ENCODE assay signal across 8 cellular contexts in the genomic region with DNA sequence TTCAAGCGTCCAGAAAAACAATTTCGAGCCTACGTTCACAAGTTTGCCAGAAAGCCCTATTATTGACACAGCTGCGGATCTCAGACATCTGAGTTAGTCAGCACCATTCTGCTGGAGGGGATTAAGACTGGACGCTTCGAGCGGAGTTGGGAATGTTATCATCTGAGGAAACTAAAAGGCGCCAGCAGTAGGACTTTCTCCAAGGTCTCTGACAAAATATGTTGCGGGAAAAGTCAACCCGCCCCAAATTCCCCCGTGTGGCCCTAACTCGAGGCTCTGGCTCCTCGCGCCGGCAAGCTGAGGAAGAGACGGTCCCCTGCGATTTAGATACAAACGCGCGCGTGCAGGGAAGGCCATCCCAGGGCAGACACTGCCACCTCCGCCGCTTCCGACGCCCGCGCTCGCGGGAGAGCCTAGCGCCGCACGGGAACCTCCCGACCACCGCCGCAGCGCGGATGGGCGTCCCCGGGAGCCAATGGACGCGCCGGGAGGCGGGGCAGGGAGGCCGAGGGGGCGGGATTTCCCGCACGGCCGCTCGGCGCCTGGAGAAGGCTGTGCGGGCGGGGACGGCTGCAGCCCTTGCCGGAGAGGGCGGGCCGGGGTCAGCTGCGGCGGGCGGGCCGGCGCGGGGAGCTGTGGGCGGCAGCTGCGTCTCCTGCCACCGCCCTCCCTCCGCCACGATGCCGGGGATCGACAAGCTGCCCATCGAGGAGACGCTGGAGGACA. TPM values are rescaled to one million over a fixed set of nuclear protein-coding genes. Genes with fewer than 3 reads are reported as not detected.
A peak's percentile ranks its signal among the peaks of the same experiment; 100 is the strongest.
DNase-seq lines count a peak whose midpoint lies in the region; ATAC-seq and TF ChIP-seq lines count a peak whose summit lies in the region.

APPL1 (plus strand) TSS at position 526 of the 726 bp plus-strand sequence; CDS start at position 681, 155 bp downstream.

- H3K4me3 ChIP-seq in ACC112 (ENCODE audit: low read depth, low read length) (peak within 1 kb of the TSS; percentile 96), cardiac fibroblast (replicated peaks in 1 of 2; ENCODE audit: low read depth in 2 of 2, low read length in 2 of 2) (peak within 1 kb of the TSS; percentile 72 to 80), smooth muscle cell (peak within 1 kb of the TSS; percentile 78)

- H3K9me3 Mint-ChIP-seq in activated B cell treated with CpG ODN at 0.5 μM for 24 hours: no peaks in the 10 kb centered on the region

- H3K79me2 ChIP-seq in ACC112 (ENCODE audit: control insufficient read depth, insufficient read depth, low read length, unreplicated experiment) (peaks cover 39% of the 10 kb centered on the region), smooth muscle cell (ENCODE audit: low read depth) (peaks cover 27% of the 10 kb centered on the region)

- POLR2A ChIA-PET in activated B cell treated with CpG ODN at 0.5 μM for 24 hours (lab: Charles Lee): interaction anchor here (0.9 to 2.3 kb wide), 10 partner anchors 31 to 670 kb away, joined by 3 to 10 read pairs (median 4); partner anchors contain the start of genes ARF4, CCDC66, PDE12 and SLMAP

- H3K9ac ChIP-seq in smooth muscle cell (ENCODE audit: low read depth): peak within 1 kb of the TSS; percentile 78

- TF ChIP-seq CTCF in activated B cell treated with CpG ODN at 0.5 μM for 24 hours (IDR thresholded peaks at IDR 0.05) (no peak), cardiac fibroblast (IDR thresholded peaks at IDR 0.05; ENCODE audit: low read depth, low read length) (no peak), smooth muscle cell (IDR thresholded peaks at IDR 0.05; ENCODE audit: borderline replicate concordance, insufficient read depth, poor library complexity, severe bottlenecking) (no peak)

- H3K27me3 Mint-ChIP-seq in activated B cell treated with CpG ODN at 0.5 μM for 24 hours: no peaks in the 10 kb centered on the region

- under 1% methylated on average over 59 of the region's 71 CpGs for WGBS in smooth muscle cell (ENCODE audit: low lambda C conversion rate)

- intact Hi-C loops in activated B cell treated with CpG ODN at 0.5 μM for 24 hours (cut with micrococcal nuclease): loop anchor here (1.0 to 5.0 kb wide), 8 partner anchors 8 to 670 kb away; partner anchors contain the start of genes ARF4 and CCDC66

- peak within 1 kb of the TSS; percentile 38 for H3K27ac ChIP-seq in ACC112 (ENCODE audit: low read depth, low read length)
- peak within 1 kb of the TSS; percentile 91 for H3K27ac ChIP-seq in smooth muscle cell (ENCODE audit: low read depth)

- DNase-seq in NCI-H2171 treated with DMSO at 0.1 percent for 48 hours (lab: John Stamatoyannopoulos, UW) (peak; percentile 75), activated B cell treated with CpG ODN at 0.5 μM for 24 hours (peak; percentile 95), cardiac fibroblast (ENCODE audit: low read depth in 2 of 2) (peak; percentile 84 to 92), iPS-NIHi7 (ENCODE audit: extremely low spot score) (peak; percentile 99), smooth muscle cell (lab: John Stamatoyannopoulos, UW; ENCODE audit: unreplicated experiment) (peak; percentile 77)

- H4K20me1 ChIP-seq in smooth muscle cell (ENCODE audit: low read depth): peaks cover 42% of the 10 kb centered on the region

- H3K27ac Mint-ChIP-seq in activated B cell treated with CpG ODN at 0.5 μM for 24 hours: peak within 1 kb of the TSS; percentile 87

- peaks cover 12% of the 10 kb centered on the region for H3F3A ChIP-seq in smooth muscle cell (ENCODE audit: low read depth)

- H3K27me3 ChIP-seq in ACC112 (ENCODE audit: insufficient read depth, low read length): no peaks in the 10 kb centered on the region
- H3K27me3 ChIP-seq in smooth muscle cell (ENCODE audit: low read depth): no peaks in the 10 kb centered on the region

- CTCF ChIA-PET in activated B cell treated with CpG ODN at 0.5 μM for 24 hours (lab: Charles Lee): no interaction called here

- H2AFZ ChIP-seq in ACC112 (ENCODE audit: low read length, unreplicated experiment): peak within 1 kb of the TSS; percentile 95
- H2AFZ ChIP-seq in smooth muscle cell (ENCODE audit: low read depth): peak within 1 kb of the TSS; percentile 92

- peaks cover 45% of the 10 kb centered on the region for H3K4me1 Mint-ChIP-seq in activated B cell treated with CpG ODN at 0.5 μM for 24 hours

- no peaks in the 10 kb centered on the region for H3K9me3 ChIP-seq in smooth muscle cell (replicated peaks; ENCODE audit: low read depth)

- peaks cover 10% of the 10 kb centered on the region for H3K36me3 Mint-ChIP-seq in activated B cell treated with CpG ODN at 0.5 μM for 24 hours (ENCODE audit: low read depth)

- peak within 1 kb of the TSS; percentile 94 for H3K4me3 Mint-ChIP-seq in activated B cell treated with CpG ODN at 0.5 μM for 24 hours

- peak; percentile 83 for ATAC-seq in GM18520 (IDR thresholded peaks at IDR 0.05; ENCODE audit: unreplicated experiment)
- peak; percentile 49 for ATAC-seq in HG03060 (IDR thresholded peaks at IDR 0.05; ENCODE audit: low read depth, unreplicated experiment)
- ATAC-seq in activated B cell treated with CpG ODN at 0.5 μM for 24 hours (ENCODE audit: low read depth): peak; percentile 97

- H3K4me2 ChIP-seq in smooth muscle cell: peak within 1 kb of the TSS; percentile 88

- peaks cover 19% of the 10 kb centered on the region for H3K4me1 ChIP-seq in ACC112 (ENCODE audit: control insufficient read depth, insufficient read depth, low read length, unreplicated experiment)
- H3K4me1 ChIP-seq in smooth muscle cell (ENCODE audit: low read depth): peaks cover 23% of the 10 kb centered on the region

- H3K36me3 ChIP-seq in ACC112 (ENCODE audit: insufficient read depth, low read length): no peaks in the 10 kb centered on the region
- no peaks in the 10 kb centered on the region for H3K36me3 ChIP-seq in smooth muscle cell (ENCODE audit: low read depth)

RNA-seq across cellular contexts. Expression of gene APPL1, which starts in this region (rescaled TPM):
- 58.3 and 62.0 TPM in 2 replicates for total RNA-seq in activated B cell treated with CpG ODN at 0.5 μM for 24 hours
- total RNA-seq in smooth muscle cell: 30.2 and 38.0 TPM in 2 replicates
- polyA plus RNA-seq in smooth muscle cell: 23.1 and 38.4 TPM in 2 replicates

Comparison
In these comparisons a context has a peak if more than half of its experiments do, and no peak if none do; other contexts are left out.
1. Peak in every context shown above with its lines: DNase-seq, ATAC-seq, H3K4me3 ChIP-seq and H3K27ac ChIP-seq.